Comparison of ENCODE assay signal across 14 cellular contexts in genomic region chr22:47092896-47093311, GRCh38.
DNase-seq lines count a peak whose midpoint lies in the region; ATAC-seq and TF ChIP-seq lines count a peak whose summit lies in the region.
"Had no signal": no experiment of that assay in that cellular context is flagged by ENCODE, and none has a peak within 500 bp of the region (broad histone marks: within the 10 kb centered on the region; RNA-seq: fewer than 3 reads in every experiment).

No MANE protein-coding gene starts in this region.

- no peaks in the 10 kb centered on the region for H3K36me3 ChIP-seq in mesenchymal stem cell (ENCODE audit: control insufficient read depth in 1 of 2, insufficient read depth in 2 of 2, low read depth in 1 of 2, low read length in 2 of 2)
- H3K36me3 ChIP-seq: upper lobe of left lung had no signal

- no peak overlapping the region for H3K14ac ChIP-seq in mesenchymal stem cell (ENCODE audit: low read length in 2 of 2)

- intact Hi-C loops in CD4-positive, alpha-beta T cell (cut with DNase I, micrococcal nuclease), result no loop called here

- WGBS in mesenchymal stem cell, result 90% methylated on average over 9 of the region's 9 CpGs

- CTCF ChIA-PET in CD4-positive, alpha-beta T cell (lab: Charles Lee), result no interaction called here

- H2BK5ac ChIP-seq in mesenchymal stem cell (ENCODE audit: low read depth, low read length, poor library complexity, severe bottlenecking), result no peak overlapping the region

- no peak overlapping the region for H3K9ac ChIP-seq in mesenchymal stem cell (ENCODE audit: low read length)

- H3K23ac ChIP-seq in mesenchymal stem cell (ENCODE audit: low read length in 2 of 2), result no peak overlapping the region

- H2AK5ac ChIP-seq in mesenchymal stem cell (ENCODE audit: low read length, severe bottlenecking), result no peak overlapping the region

- H4K91ac ChIP-seq in mesenchymal stem cell (ENCODE audit: low read length), result no peak overlapping the region

- H4K8ac ChIP-seq in mesenchymal stem cell (ENCODE audit: low read length), result no peak overlapping the region

- H3K18ac ChIP-seq in mesenchymal stem cell (ENCODE audit: low read depth in 1 of 2, low read length in 2 of 2), result no peak overlapping the region

- no peak overlapping the region for H2BK12ac ChIP-seq in mesenchymal stem cell (ENCODE audit: low read length in 2 of 2)

- H3K27me3 ChIP-seq in mesenchymal stem cell (ENCODE audit: control insufficient read depth in 1 of 2, insufficient read depth in 1 of 2, low read length in 2 of 2), result no peaks in the 10 kb centered on the region
- no peaks in the 10 kb centered on the region for H3K27me3 ChIP-seq in CD4-positive, alpha-beta T cell (ENCODE audit: control insufficient read depth, insufficient read depth, low read length)
- H3K27me3 ChIP-seq: upper lobe of left lung had no signal

- H3K27ac Mint-ChIP-seq in HFFc6 (peak overlapping the region; percentile 48; the same call in 1 of the 2 replicates), chondrocyte (ENCODE audit: unreplicated experiment) (peak overlapping the region; percentile 45)
- no peak overlapping the region for H3K27ac Mint-ChIP-seq in CD4-positive, alpha-beta T cell
- H3K27ac Mint-ChIP-seq: activated CD8-positive, alpha-beta T cell treated with anti-CD3 and anti-CD28 coated beads for 36 hours had no signal

- peaks cover 16% of the 10 kb centered on the region for H3K79me1 ChIP-seq in mesenchymal stem cell (replicated peaks; ENCODE audit: low read length, poor library complexity, severe bottlenecking)

- H2BK15ac ChIP-seq in mesenchymal stem cell (ENCODE audit: low read depth, poor library complexity, severe bottlenecking), result no peak overlapping the region

- POLR2A ChIA-PET in CD4-positive, alpha-beta T cell (lab: Charles Lee), result no interaction called here

- peaks cover 3% of the 10 kb centered on the region for H3K27me3 Mint-ChIP-seq in HFFc6 (ENCODE audit: insufficient read depth)
- H3K27me3 Mint-ChIP-seq in chondrocyte (ENCODE audit: low read depth), result no peaks in the 10 kb centered on the region
- H3K27me3 Mint-ChIP-seq in CD4-positive, alpha-beta T cell, result no peaks in the 10 kb centered on the region
- H3K27me3 Mint-ChIP-seq: activated CD8-positive, alpha-beta T cell treated with anti-CD3 and anti-CD28 coated beads for 36 hours had no signal

- no peak for ATAC-seq in CD4-positive, alpha-beta T cell (ENCODE audit: poor library complexity)
- ATAC-seq: activated CD8-positive, alpha-beta T cell treated with anti-CD3 and anti-CD28 coated beads for 36 hours had no signal

- no peak overlapping the region for H2AFZ ChIP-seq in mesenchymal stem cell (ENCODE audit: low read depth, low read length)

- H3K9me3 ChIP-seq in mesenchymal stem cell (ENCODE audit: control insufficient read depth, low read length), result no peaks in the 10 kb centered on the region
- H3K9me3 ChIP-seq in CD4-positive, alpha-beta T cell (ENCODE audit: control insufficient read depth, low read length), result no peaks in the 10 kb centered on the region
- H3K9me3 ChIP-seq: upper lobe of left lung had no signal

- no peak overlapping the region for H3K27ac ChIP-seq in mesenchymal stem cell (ENCODE audit: low read length, poor library complexity, severe bottlenecking)
- H3K27ac ChIP-seq in CD4-positive, alpha-beta T cell (ENCODE audit: low read depth, low read length), result no peak overlapping the region
- H3K27ac ChIP-seq: upper lobe of left lung had no signal

- peaks cover 28% of the 10 kb centered on the region for H3K9me3 Mint-ChIP-seq in HFFc6
- peaks cover 10% of the 10 kb centered on the region for H3K9me3 Mint-ChIP-seq in chondrocyte (ENCODE audit: low read depth)
- no peaks in the 10 kb centered on the region for H3K9me3 Mint-ChIP-seq in CD4-positive, alpha-beta T cell

- no peak overlapping the region for H3K4me3 ChIP-seq in mesenchymal stem cell (ENCODE audit: insufficient read depth in 1 of 2, low read depth in 1 of 2, low read length in 2 of 2)
- H3K4me3 ChIP-seq: upper lobe of left lung had no signal

- H3K4me1 ChIP-seq in mesenchymal stem cell (ENCODE audit: control insufficient read depth, insufficient read depth, low read depth, low read length), result peaks cover 23% of the 10 kb centered on the region

- H3K4me2 ChIP-seq in mesenchymal stem cell (ENCODE audit: low read length, poor library complexity, severe bottlenecking), result no peak overlapping the region

- peaks cover 30% of the 10 kb centered on the region for H3K36me3 Mint-ChIP-seq in HFFc6 (ENCODE audit: low read depth)
- peaks cover 2% of the 10 kb centered on the region for H3K36me3 Mint-ChIP-seq in chondrocyte (ENCODE audit: low read depth)
- peaks cover 21% of the 10 kb centered on the region for H3K36me3 Mint-ChIP-seq in CD4-positive, alpha-beta T cell (ENCODE audit: low read depth)

- DNase-seq in A172 (ENCODE audit: low spot score) (peak; percentile 25), HFFc6 (peak; percentile 47), chondrocyte (ENCODE audit: low spot score) (no peak), mesenchymal stem cell (peak; percentile 48), midbrain (lab: John Stamatoyannopoulos, UW) (no peak), CD1c-positive myeloid dendritic cell (ENCODE audit: extremely low spot score) (no peak), iPS-NIHi11 (ENCODE audit: low spot score) (no peak)
- DNase-seq in CD4-positive, alpha-beta T cell, result no peak
- DNase-seq: ACHN; activated CD8-positive, alpha-beta T cell treated with anti-CD3 and anti-CD28 coated beads for 36 hours; activated naive CD4-positive, alpha-beta T cell treated with Interleukin-2 at 50 U/mL for 16 hours; cortex of kidney; NCI-H526 had no signal

- H3K4ac ChIP-seq in mesenchymal stem cell (ENCODE audit: low read depth in 1 of 2, low read length in 2 of 2), result no peak overlapping the region

- H3K4me3 Mint-ChIP-seq in HFFc6 (peak overlapping the region; percentile 10; the same call in 1 of the 2 replicates), chondrocyte (ENCODE audit: unreplicated experiment) (no peak overlapping the region)
- no peak overlapping the region for H3K4me3 Mint-ChIP-seq in CD4-positive, alpha-beta T cell
- H3K4me3 Mint-ChIP-seq: activated CD8-positive, alpha-beta T cell treated with anti-CD3 and anti-CD28 coated beads for 36 hours had no signal

- no peak overlapping the region for H2BK120ac ChIP-seq in mesenchymal stem cell (ENCODE audit: low read depth, low read length)

- peaks cover 42% of the 10 kb centered on the region for H3K4me1 Mint-ChIP-seq in HFFc6 (ENCODE audit: low read depth)
- peaks cover 30% of the 10 kb centered on the region for H3K4me1 Mint-ChIP-seq in chondrocyte (ENCODE audit: low read depth)
- H3K4me1 Mint-ChIP-seq in CD4-positive, alpha-beta T cell (ENCODE audit: low read depth), result peaks cover 45% of the 10 kb centered on the region

- TF ChIP-seq CTCF in HFFc6 (IDR thresholded peaks at IDR 0.05), result no peak
- no peak for TF ChIP-seq CTCF in chondrocyte (IDR thresholded peaks at IDR 0.05)
- TF ChIP-seq CTCF in CD4-positive, alpha-beta T cell (IDR thresholded peaks at IDR 0.05), result no peak

Comparison
In these comparisons a context has a peak if more than half of its experiments do, and no peak if none do; other contexts are left out.
1. DNase-seq: peak in A172 (single experiment), HFFc6 (single experiment) and mesenchymal stem cell (single experiment); none in chondrocyte (single experiment), CD4-positive, alpha-beta T cell (0 of 10), midbrain (single experiment), CD1c-positive myeloid dendritic cell (single experiment) and iPS-NIHi11 (single experiment).